Comparison of ENCODE assay signal across 1 cellular context in the genomic region with DNA sequence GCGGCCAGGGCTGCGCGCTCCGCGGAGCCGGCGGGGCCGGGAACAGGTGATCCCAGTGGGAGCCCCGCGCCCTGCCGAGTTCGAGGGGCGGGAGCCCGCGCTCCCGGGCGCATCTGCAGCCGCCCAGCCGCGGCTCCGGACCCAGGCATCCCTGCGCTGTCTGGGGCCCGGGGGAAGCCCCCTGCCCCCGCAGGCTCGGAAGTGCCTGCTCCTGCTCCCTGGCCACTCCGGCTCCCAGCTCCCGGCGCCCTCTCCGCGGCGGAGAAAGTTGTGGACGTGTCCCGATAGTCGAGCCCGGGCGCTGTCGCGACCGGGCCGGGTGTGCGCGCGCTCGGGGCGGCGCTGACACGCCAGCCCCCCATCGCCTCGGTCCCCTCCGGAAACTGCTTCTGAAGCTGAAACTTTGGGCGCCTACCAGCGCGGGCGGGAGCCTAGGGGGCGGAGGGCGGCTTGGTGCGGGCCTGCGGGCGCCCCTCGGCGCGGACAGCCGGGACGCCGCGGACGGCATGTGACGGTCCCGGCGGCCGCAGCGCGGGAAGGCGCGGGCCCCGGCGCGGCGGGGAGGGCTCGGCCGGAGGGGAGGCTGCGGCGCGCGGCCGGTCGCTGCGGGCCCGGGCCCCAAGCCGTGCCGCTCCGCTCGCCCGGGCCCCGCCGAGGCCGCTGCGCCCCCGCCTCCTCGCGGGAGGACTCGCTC.
TF ChIP-seq lines count a peak whose summit lies in the region.

No MANE protein-coding gene starts in this region.

TF ChIP-seq in GM23338, 12 proteins besides CTCF, POLR2A, EP300 and RAD21 (continued from another document):
- TF ChIP-seq, protein P1, sequence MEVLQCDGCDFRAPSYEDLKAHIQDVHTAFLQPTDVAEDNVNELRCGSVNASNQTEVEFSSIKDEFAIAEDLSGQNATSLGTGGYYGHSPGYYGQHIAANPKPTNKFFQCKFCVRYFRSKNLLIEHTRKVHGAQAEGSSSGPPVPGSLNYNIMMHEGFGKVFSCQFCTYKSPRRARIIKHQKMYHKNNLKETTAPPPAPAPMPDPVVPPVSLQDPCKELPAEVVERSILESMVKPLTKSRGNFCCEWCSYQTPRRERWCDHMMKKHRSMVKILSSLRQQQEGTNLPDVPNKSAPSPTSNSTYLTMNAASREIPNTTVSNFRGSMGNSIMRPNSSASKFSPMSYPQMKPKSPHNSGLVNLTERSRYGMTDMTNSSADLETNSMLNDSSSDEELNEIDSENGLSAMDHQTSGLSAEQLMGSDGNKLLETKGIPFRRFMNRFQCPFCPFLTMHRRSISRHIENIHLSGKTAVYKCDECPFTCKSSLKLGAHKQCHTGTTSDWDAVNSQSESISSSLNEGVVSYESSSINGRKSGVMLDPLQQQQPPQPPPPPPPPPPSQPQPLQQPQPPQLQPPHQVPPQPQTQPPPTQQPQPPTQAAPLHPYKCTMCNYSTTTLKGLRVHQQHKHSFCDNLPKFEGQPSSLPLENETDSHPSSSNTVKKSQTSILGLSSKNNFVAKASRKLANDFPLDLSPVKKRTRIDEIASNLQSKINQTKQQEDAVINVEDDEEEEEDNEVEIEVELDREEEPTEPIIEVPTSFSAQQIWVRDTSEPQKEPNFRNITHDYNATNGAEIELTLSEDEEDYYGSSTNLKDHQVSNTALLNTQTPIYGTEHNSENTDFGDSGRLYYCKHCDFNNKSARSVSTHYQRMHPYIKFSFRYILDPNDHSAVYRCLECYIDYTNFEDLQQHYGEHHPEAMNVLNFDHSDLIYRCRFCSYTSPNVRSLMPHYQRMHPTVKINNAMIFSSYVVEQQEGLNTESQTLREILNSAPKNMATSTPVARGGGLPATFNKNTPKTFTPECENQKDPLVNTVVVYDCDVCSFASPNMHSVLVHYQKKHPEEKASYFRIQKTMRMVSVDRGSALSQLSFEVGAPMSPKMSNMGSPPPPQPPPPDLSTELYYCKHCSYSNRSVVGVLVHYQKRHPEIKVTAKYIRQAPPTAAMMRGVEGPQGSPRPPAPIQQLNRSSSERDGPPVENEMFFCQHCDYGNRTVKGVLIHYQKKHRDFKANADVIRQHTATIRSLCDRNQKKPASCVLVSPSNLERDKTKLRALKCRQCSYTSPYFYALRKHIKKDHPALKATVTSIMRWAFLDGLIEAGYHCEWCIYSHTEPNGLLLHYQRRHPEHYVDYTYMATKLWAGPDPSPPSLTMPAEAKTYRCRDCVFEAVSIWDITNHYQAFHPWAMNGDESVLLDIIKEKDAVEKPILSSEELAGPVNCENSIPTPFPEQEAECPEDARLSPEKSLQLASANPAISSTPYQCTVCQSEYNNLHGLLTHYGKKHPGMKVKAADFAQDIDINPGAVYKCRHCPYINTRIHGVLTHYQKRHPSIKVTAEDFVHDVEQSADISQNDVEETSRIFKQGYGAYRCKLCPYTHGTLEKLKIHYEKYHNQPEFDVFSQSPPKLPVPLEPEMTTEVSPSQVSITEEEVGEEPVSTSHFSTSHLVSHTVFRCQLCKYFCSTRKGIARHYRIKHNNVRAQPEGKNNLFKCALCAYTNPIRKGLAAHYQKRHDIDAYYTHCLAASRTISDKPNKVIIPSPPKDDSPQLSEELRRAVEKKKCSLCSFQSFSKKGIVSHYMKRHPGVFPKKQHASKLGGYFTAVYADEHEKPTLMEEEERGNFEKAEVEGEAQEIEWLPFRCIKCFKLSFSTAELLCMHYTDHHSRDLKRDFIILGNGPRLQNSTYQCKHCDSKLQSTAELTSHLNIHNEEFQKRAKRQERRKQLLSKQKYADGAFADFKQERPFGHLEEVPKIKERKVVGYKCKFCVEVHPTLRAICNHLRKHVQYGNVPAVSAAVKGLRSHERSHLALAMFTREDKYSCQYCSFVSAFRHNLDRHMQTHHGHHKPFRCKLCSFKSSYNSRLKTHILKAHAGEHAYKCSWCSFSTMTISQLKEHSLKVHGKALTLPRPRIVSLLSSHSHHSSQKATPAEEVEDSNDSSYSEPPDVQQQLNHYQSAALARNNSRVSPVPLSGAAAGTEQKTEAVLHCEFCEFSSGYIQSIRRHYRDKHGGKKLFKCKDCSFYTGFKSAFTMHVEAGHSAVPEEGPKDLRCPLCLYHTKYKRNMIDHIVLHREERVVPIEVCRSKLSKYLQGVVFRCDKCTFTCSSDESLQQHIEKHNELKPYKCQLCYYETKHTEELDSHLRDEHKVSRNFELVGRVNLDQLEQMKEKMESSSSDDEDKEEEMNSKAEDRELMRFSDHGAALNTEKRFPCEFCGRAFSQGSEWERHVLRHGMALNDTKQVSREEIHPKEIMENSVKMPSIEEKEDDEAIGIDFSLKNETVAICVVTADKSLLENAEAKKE (CRISPR knock-in tag; IDR thresholded peaks at IDR 0.05): no peak
- TF ChIP-seq CREB1 (CRISPR knock-in tag; IDR thresholded peaks at IDR 0.05; ENCODE audit: low read depth): no peak
- TF ChIP-seq ZNF331 (CRISPR knock-in tag; IDR thresholded peaks at IDR 0.05; ENCODE audit: low read depth): no peak
